9 cellular contexts compared by ENCODE assay signal in the genomic region with DNA sequence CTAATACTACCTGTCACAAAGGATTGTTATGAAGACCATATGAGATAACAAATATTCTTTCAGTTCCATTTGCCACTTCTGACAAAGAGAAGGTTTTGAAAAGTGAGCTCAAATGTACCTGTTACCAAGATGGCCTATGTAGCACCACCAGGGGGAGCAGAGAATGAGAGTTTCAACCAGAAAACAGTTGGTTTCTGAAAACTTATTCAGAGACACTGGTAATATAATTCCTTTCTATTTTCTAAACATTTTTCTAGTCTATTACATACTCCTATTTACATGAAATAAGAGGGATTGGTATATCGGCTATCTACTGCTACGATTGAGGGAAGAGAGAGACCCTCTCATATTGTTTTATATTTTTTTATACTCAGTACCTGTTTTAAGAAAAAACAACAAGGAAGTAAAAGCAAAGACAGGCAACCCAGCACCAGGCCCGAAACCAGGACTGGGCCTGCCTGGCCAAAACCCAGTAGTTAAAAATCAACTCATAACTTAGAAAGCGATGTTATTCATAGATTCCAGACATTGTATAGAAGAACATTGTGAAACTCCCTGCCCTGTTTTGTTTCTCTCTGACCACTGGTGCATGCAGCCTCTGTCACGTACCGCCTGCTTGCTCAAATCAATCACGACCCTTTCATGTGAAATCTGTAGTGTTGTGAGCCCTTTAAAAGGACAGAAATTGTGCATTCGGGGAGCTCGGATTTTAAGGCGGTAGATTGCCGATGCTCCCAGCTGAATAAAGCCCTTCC. TPM values are rescaled to one million over a fixed set of nuclear protein-coding genes. Genes with fewer than 3 reads are reported as not detected.
A peak's percentile ranks its signal among the peaks of the same experiment; 100 is the strongest.
DNase-seq lines count a peak whose midpoint lies in the region; ATAC-seq, FAIRE-seq and TF ChIP-seq lines count a peak whose summit lies in the region.
"Had no signal": no experiment of that assay in that cellular context is flagged by ENCODE, and none has a peak within 500 bp of the region (broad histone marks: within the 10 kb centered on the region; RNA-seq: fewer than 3 reads in every experiment).

No MANE protein-coding gene starts in this region.

- ATAC-seq in upper lobe of right lung = no peak

- no peaks in the 10 kb centered on the region for H3K9me3 ChIP-seq in liver (ENCODE audit: control insufficient read depth in 4 of 4, low read length in 3 of 4)
- H3K9me3 ChIP-seq in upper lobe of right lung = no peaks in the 10 kb centered on the region

- H3K4me1 Mint-ChIP-seq in HFFc6 (ENCODE audit: low read depth) = no peaks in the 10 kb centered on the region

- H3K9me3 Mint-ChIP-seq in HFFc6 = no peaks in the 10 kb centered on the region

- no peak overlapping the region for H3K27ac ChIP-seq in liver (ENCODE audit: low read depth in 1 of 2, low read length in 2 of 2)
- no peak overlapping the region for H3K27ac ChIP-seq in upper lobe of right lung

- H3K27me3 Mint-ChIP-seq in HFFc6 (ENCODE audit: insufficient read depth) = peaks cover 2% of the 10 kb centered on the region

- DNase-seq in GM10266 (ENCODE audit: extremely low spot score) (peak; percentile 11), HFFc6 (peak; percentile 33), NCI-H1105 treated with DMSO at 0.1 percent for 48 hours (lab: John Stamatoyannopoulos, UW) (peak; percentile 28), upper lobe of right lung (no peak), NOMO-1 treated with dmso at 0.1 percent for 144 hours (lab: John Stamatoyannopoulos, UW; ENCODE audit: unreplicated experiment) (no peak)
- peak; percentile 27 for DNase-seq in activated naive CD8-positive, alpha-beta T cell treated with anti-CD3 and anti-CD28 coated beads, Interleukin-2, amount 50 U/mL, for 16 hours (ENCODE audit: low read depth, low spot score)

- H3K36me3 ChIP-seq in liver (ENCODE audit: control insufficient read depth in 4 of 4, insufficient read depth in 3 of 4, low read depth in 1 of 4, low read length in 3 of 4) (no peaks in the 10 kb centered on the region), upper lobe of right lung (no peaks in the 10 kb centered on the region)

- H3K9ac ChIP-seq in liver (ENCODE audit: low read depth in 1 of 2, low read length in 2 of 2) = no peak overlapping the region

- WGBS in liver = 86% methylated on average over 11 of the region's 11 CpGs

- no peak overlapping the region for H3K27ac Mint-ChIP-seq in HFFc6

- FAIRE-seq in A204.1 (lab: Jason Lieb, UNC) = peak; percentile 90

- no peak overlapping the region for H3K4me3 Mint-ChIP-seq in HFFc6

- intact Hi-C loops in upper lobe of right lung (cut with DNase I) = no loop called here

- peak; percentile 62 to 78 for TF ChIP-seq RAD21 in liver (IDR thresholded peaks at IDR 0.05)

- H3K36me3 Mint-ChIP-seq in HFFc6 (ENCODE audit: low read depth) = no peaks in the 10 kb centered on the region

- TF ChIP-seq CTCF in GM10266 (IDR thresholded peaks at IDR 0.05; ENCODE audit: control insufficient read depth, insufficient read depth, low read depth, missing control alignments) (peak; percentile 53), HFFc6 (IDR thresholded peaks at IDR 0.05) (peak; percentile 85), liver (IDR thresholded peaks at IDR 0.05; ENCODE audit: low read depth, low read length, missing input control) (peak; percentile 52), upper lobe of right lung (IDR thresholded peaks at IDR 0.05) (peak; percentile 49)

- H3K4me1 ChIP-seq in liver (ENCODE audit: control insufficient read depth in 4 of 4, insufficient read depth in 4 of 4, low read length in 3 of 4) (no peaks in the 10 kb centered on the region), upper lobe of right lung (no peaks in the 10 kb centered on the region)

- H3K27me3 ChIP-seq in liver (ENCODE audit: control insufficient read depth in 4 of 4, insufficient read depth in 4 of 4, low read length in 3 of 4) (no peaks in the 10 kb centered on the region), upper lobe of right lung (no peaks in the 10 kb centered on the region)

- H3K4me3 ChIP-seq in liver (ENCODE audit: low read depth in 1 of 3, low read length in 3 of 3) (no peak overlapping the region), upper lobe of right lung (no peak overlapping the region)

TF ChIP-seq in liver, 16 proteins besides CTCF, POLR2A, EP300 and RAD21:
- TF ChIP-seq GABPA (IDR thresholded peaks at IDR 0.05 in 1 of 2, conservative IDR thresholded peaks at IDR 0.05 in 1 of 2) = no peak
- TF ChIP-seq YY1 (IDR thresholded peaks at IDR 0.05) = no peak
- no peak for TF ChIP-seq FOXA1 (IDR thresholded peaks at IDR 0.05)
- no peak for TF ChIP-seq NR2F2 (IDR thresholded peaks at IDR 0.05)
- TF ChIP-seq TAF1 (conservative IDR thresholded peaks at IDR 0.05) = no peak
- TF ChIP-seq FOXA2 (IDR thresholded peaks at IDR 0.05) = no peak
- TF ChIP-seq RXRA (IDR thresholded peaks at IDR 0.05) = no peak
- TF ChIP-seq SP1 (IDR thresholded peaks at IDR 0.05) = no peak
- TF ChIP-seq JUND (IDR thresholded peaks at IDR 0.05) = no peak
- TF ChIP-seq, protein P1, sequence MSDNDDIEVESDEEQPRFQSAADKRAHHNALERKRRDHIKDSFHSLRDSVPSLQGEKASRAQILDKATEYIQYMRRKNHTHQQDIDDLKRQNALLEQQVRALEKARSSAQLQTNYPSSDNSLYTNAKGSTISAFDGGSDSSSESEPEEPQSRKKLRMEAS (IDR thresholded peaks at IDR 0.05) = no peak
- TF ChIP-seq, protein P2, sequence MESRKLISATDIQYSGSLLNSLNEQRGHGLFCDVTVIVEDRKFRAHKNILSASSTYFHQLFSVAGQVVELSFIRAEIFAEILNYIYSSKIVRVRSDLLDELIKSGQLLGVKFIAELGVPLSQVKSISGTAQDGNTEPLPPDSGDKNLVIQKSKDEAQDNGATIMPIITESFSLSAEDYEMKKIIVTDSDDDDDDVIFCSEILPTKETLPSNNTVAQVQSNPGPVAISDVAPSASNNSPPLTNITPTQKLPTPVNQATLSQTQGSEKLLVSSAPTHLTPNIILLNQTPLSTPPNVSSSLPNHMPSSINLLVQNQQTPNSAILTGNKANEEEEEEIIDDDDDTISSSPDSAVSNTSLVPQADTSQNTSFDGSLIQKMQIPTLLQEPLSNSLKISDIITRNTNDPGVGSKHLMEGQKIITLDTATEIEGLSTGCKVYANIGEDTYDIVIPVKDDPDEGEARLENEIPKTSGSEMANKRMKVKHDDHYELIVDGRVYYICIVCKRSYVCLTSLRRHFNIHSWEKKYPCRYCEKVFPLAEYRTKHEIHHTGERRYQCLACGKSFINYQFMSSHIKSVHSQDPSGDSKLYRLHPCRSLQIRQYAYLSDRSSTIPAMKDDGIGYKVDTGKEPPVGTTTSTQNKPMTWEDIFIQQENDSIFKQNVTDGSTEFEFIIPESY (IDR thresholded peaks at IDR 0.05) = no peak
- no peak for TF ChIP-seq EGR1 (IDR thresholded peaks at IDR 0.05; ENCODE audit: low read depth in 2 of 2)
- no peak for TF ChIP-seq HNF4G (IDR thresholded peaks at IDR 0.05)
- TF ChIP-seq, protein P3, sequence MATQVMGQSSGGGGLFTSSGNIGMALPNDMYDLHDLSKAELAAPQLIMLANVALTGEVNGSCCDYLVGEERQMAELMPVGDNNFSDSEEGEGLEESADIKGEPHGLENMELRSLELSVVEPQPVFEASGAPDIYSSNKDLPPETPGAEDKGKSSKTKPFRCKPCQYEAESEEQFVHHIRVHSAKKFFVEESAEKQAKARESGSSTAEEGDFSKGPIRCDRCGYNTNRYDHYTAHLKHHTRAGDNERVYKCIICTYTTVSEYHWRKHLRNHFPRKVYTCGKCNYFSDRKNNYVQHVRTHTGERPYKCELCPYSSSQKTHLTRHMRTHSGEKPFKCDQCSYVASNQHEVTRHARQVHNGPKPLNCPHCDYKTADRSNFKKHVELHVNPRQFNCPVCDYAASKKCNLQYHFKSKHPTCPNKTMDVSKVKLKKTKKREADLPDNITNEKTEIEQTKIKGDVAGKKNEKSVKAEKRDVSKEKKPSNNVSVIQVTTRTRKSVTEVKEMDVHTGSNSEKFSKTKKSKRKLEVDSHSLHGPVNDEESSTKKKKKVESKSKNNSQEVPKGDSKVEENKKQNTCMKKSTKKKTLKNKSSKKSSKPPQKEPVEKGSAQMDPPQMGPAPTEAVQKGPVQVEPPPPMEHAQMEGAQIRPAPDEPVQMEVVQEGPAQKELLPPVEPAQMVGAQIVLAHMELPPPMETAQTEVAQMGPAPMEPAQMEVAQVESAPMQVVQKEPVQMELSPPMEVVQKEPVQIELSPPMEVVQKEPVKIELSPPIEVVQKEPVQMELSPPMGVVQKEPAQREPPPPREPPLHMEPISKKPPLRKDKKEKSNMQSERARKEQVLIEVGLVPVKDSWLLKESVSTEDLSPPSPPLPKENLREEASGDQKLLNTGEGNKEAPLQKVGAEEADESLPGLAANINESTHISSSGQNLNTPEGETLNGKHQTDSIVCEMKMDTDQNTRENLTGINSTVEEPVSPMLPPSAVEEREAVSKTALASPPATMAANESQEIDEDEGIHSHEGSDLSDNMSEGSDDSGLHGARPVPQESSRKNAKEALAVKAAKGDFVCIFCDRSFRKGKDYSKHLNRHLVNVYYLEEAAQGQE (IDR thresholded peaks at IDR 0.05) = no peak
- no peak for TF ChIP-seq HNF4A (conservative IDR thresholded peaks at IDR 0.05)
TF ChIP-seq in liver: peak in this region for 0.

RNA-seq across cellular contexts. Expression of gene IL23R, which starts 48.3 kb away (rescaled TPM):
- not detected for total RNA-seq in HFFc6 (2021; fragmentation: NEBNext Ultra II Directional; extraction: Animal tissue kit (Norgen Biotek cat#: 25700))
- total RNA-seq in liver (under 1 TPM; 0.08 to 0.09 TPM), upper lobe of right lung (0.20 TPM)
- not detected for polyA plus RNA-seq in liver
- total RNA-seq: pulmonary artery endothelial cell had no signal

Comparison
In these comparisons a context has a peak if more than half of its experiments do, and no peak if none do; other contexts are left out.
1. DNase-seq: peak in GM10266 (single experiment), HFFc6 (single experiment), NCI-H1105 treated with DMSO at 0.1 percent for 48 hours (single experiment) and activated naive CD8-positive, alpha-beta T cell treated with anti-CD3 and anti-CD28 coated beads, Interleukin-2, amount 50 U/mL, for 16 hours (single experiment); none in upper lobe of right lung (single experiment) and NOMO-1 treated with dmso at 0.1 percent for 144 hours (single experiment).
2. Peak in every context shown above with its lines, with median percentiles within 50 percentile points of each other: CTCF ChIP-seq.